ENCODE assay signal across 8 cellular contexts in the genomic region with DNA sequence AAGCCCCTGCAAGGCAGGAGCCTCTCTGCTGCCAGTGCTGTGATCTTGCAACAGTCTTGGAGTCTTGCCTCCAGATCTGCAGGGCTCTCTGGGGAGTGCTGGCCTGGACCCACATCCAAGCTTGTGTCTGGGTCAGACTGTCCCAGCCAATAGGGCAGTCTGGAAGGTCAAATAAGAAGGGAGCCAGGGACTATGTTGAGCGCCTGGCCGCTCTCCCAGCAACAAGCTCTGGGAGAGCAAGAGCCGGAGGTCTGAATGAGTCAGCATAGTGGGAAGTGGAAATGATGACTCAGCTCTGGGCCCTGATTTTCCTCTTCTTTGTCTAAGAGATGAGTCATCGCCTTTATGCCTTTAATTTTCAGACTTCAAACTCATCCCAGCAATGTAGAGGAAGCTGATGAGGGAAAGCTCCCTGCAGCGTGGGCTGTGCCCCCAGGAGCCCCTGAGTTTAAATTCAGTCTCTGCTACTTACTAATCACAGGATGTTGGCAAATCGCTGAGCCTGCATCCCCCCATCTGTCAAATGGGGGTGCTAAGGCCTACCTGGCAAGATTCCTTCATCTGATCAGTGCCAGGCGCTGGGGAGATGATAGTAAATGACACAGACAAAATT. TPM values are rescaled to one million over a fixed set of nuclear protein-coding genes. Genes with fewer than 3 reads are reported as not detected.
DNase-seq lines count a peak whose midpoint lies in the region; ATAC-seq and TF ChIP-seq lines count a peak whose summit lies in the region.

No MANE protein-coding gene starts in this region.

- H3K27ac ChIP-seq in ovary (no peak overlapping the region), transverse colon (peak overlapping the region; percentile 63 to 77 (median 72))

- TF ChIP-seq EP300 in ovary (IDR thresholded peaks at IDR 0.05), result no peak
- TF ChIP-seq EP300 in transverse colon (IDR thresholded peaks at IDR 0.05; ENCODE audit: low read depth), result no peak

- H3K9me3 ChIP-seq in ovary (no peaks in the 10 kb centered on the region), transverse colon (no peaks in the 10 kb centered on the region)

- no peaks in the 10 kb centered on the region for H3K4me1 ChIP-seq in ovary (ENCODE audit: insufficient read depth)
- H3K4me1 ChIP-seq in transverse colon, result peaks cover 3 to 13% (median 11%) of the 10 kb centered on the region in 4 donors

- WGBS in ovary, 3 donors, result 13 to 19% (median 15%) methylated on average over 7 of the region's 7 CpGs
- WGBS in transverse colon (ENCODE audit: low coverage in 1 of 2), 2 donors, result 23 to 45% methylated on average over 2 to 7 of the region's 7 CpGs

- H3K36me3 ChIP-seq in ovary (no peaks in the 10 kb centered on the region), transverse colon (no peaks in the 10 kb centered on the region)

- DNase-seq in activated naive CD4-positive, alpha-beta T cell treated with Interleukin-2 at 50 U/mL for 16 hours, result peak; percentile 57
- DNase-seq in activated naive CD4-positive, alpha-beta T cell (lab: John Stamatoyannopoulos, UW), result no peak
- DNase-seq in OCI-M2 (lab: John Stamatoyannopoulos, UW; ENCODE audit: unreplicated experiment) (peak; percentile 55), glomerular endothelial cell (ENCODE audit: extremely low read depth, low read depth, low spot score) (peak; percentile 97), ovary (peak; percentile 33 to 83 (median 65)), transverse colon (peak; percentile 79)
- peak; percentile 7 for DNase-seq in activated gamma-delta T cell treated with anti-CD3 and anti-CD28 coated beads, Interleukin-2, amount 50 U/mL, for 16 hours (ENCODE audit: low read depth)

- intact Hi-C loops in ovary (cut with DNase I) (no loop called here), transverse colon (cut with DNase I; ENCODE audit: low total_unique reads) (no loop called here)

- H3K4me3 ChIP-seq in ovary, result no peak overlapping the region
- H3K4me3 ChIP-seq in transverse colon, result no peak overlapping the region

- in situ Hi-C loops in transverse colon (cut with MboI; ENCODE audit: low pct_ligation_motif_present in 1 of 4, low pct_unique_long_range_greater_than_20kb in 1 of 4, low sequenced_read_pairs in 3 of 4), result no loop called here

- TF ChIP-seq CTCF in ovary (IDR thresholded peaks at IDR 0.05), result no peak
- no peak for TF ChIP-seq CTCF in transverse colon (IDR thresholded peaks at IDR 0.05)

- H3K27me3 ChIP-seq in ovary (no peaks in the 10 kb centered on the region), transverse colon (no peaks in the 10 kb centered on the region)

- ATAC-seq in HG03108 (IDR thresholded peaks at IDR 0.05; ENCODE audit: unreplicated experiment), result peak; percentile 60

- TF ChIP-seq POLR2A in ovary (IDR thresholded peaks at IDR 0.05) (no peak), transverse colon (IDR thresholded peaks at IDR 0.05) (no peak)

RNA-seq across cellular contexts. Expression of gene HAPSTR1, which starts 43.6 kb away (rescaled TPM):
- total RNA-seq in glomerular endothelial cell, result 47.4 and 94.9 TPM in 2 replicates
- total RNA-seq in ovary, result 10 to 100 TPM; 31.2 to 76.1 (median 57.5) TPM
- 10 to 100 TPM; 15.7 to 29.1 TPM for polyA plus RNA-seq in ovary
- 10 to 100 TPM; 41.4 to 68.5 (median 58.4) TPM for total RNA-seq in transverse colon

Comparison
In these comparisons a context has a peak if more than half of its experiments do, and no peak if none do; other contexts are left out.
1. DNase-seq: peak in activated naive CD4-positive, alpha-beta T cell treated with Interleukin-2 at 50 U/mL for 16 hours (single experiment), OCI-M2 (single experiment), activated gamma-delta T cell treated with anti-CD3 and anti-CD28 coated beads, Interleukin-2, amount 50 U/mL, for 16 hours (single experiment), glomerular endothelial cell (single experiment), ovary (5 of 5) and transverse colon (single experiment); none in activated naive CD4-positive, alpha-beta T cell (0 of 4).
2. H3K27ac ChIP-seq: peak in transverse colon (4 of 4); none in ovary (0 of 2).